ENCODE assay signal across 15 cellular contexts in genomic region chr13:108086678-108087077, GRCh38.
DNase-seq lines count a peak whose midpoint lies in the region; ATAC-seq and TF ChIP-seq lines count a peak whose summit lies in the region.
"Had no signal": no experiment of that assay in that cellular context is flagged by ENCODE, and none has a peak within 500 bp of the region (broad histone marks: within the 10 kb centered on the region; RNA-seq: fewer than 3 reads in every experiment).

No MANE protein-coding gene starts in this region.

- H3K9ac ChIP-seq in NT2/D1 (ENCODE audit: insufficient read length, low read depth) (no peak overlapping the region), endodermal cell (ENCODE audit: extremely low read depth, low read length, poor library complexity, severe bottlenecking) (no peak overlapping the region)
- H3K9ac ChIP-seq: BLaER1 treated with 17β-estradiol and CSF1 and Interleukin-3, amounts not matched to agents 10 nM and 100 nM had no signal

- in situ Hi-C loops in GM13976 (cut with MboI; ENCODE audit: low sequenced_read_pairs, unreplicated experiment), result no loop called here

- H3K4me3 ChIP-seq in breast epithelium (no peak overlapping the region), NT2/D1 (ENCODE audit: insufficient read length, low read depth) (no peak overlapping the region), endodermal cell (ENCODE audit: low read length) (no peak overlapping the region)
- H3K4me3 ChIP-seq: BLaER1 treated with 17β-estradiol and CSF1 and Interleukin-3, amounts not matched to agents 10 nM and 100 nM; gastrocnemius medialis; lower lobe of right lung; tibial artery had no signal

- H3K9me3 ChIP-seq in breast epithelium (no peaks in the 10 kb centered on the region), NT2/D1 (ENCODE audit: insufficient read depth, low read length) (no peaks in the 10 kb centered on the region), endodermal cell (ENCODE audit: control insufficient read depth, low read length) (no peaks in the 10 kb centered on the region)
- H3K9me3 ChIP-seq: BLaER1 treated with 17β-estradiol and CSF1 and Interleukin-3, amounts not matched to agents 10 nM and 100 nM; gastrocnemius medialis; lower lobe of right lung; tibial artery had no signal

- POLR2A ChIA-PET in MCF 10A (lab: Yijun Ruan, JAX), result no interaction called here

- no peak overlapping the region for H3K27ac Mint-ChIP-seq in MCF 10A (ENCODE audit: low read depth, unreplicated experiment)
- no peak overlapping the region for H3K27ac Mint-ChIP-seq in endodermal cell
- H3K27ac Mint-ChIP-seq: IgD-negative memory B cell had no signal

- no peak for ATAC-seq in GM19455 (IDR thresholded peaks at IDR 0.05; ENCODE audit: unreplicated experiment)
- no peak for ATAC-seq in HG03135 (IDR thresholded peaks at IDR 0.05; ENCODE audit: unreplicated experiment)
- no peak for ATAC-seq in HG03039 (IDR thresholded peaks at IDR 0.05; ENCODE audit: unreplicated experiment)
- ATAC-seq: activated T-cell treated with anti-CD3 and anti-CD28 coated beads, Interleukin-2, amount 50 U/mL, for 4 hours; gastrocnemius medialis; lower lobe of right lung had no signal

- H3K4me1 ChIP-seq in breast epithelium (no peaks in the 10 kb centered on the region), NT2/D1 (ENCODE audit: insufficient read depth, insufficient read length) (no peaks in the 10 kb centered on the region), endodermal cell (ENCODE audit: control insufficient read depth, insufficient read depth, low read length) (no peaks in the 10 kb centered on the region)
- H3K4me1 ChIP-seq: BLaER1 treated with 17β-estradiol and CSF1 and Interleukin-3, amounts not matched to agents 10 nM and 100 nM; lower lobe of right lung; tibial artery had no signal

- H3K9me3 Mint-ChIP-seq in MCF 10A (ENCODE audit: unreplicated experiment) (peaks cover 8% of the 10 kb centered on the region), endodermal cell (no peaks in the 10 kb centered on the region)
- H3K9me3 Mint-ChIP-seq: activated T-cell treated with anti-CD3 and anti-CD28 coated beads, Interleukin-2, amount 50 U/mL, for 4 hours; IgD-negative memory B cell had no signal

- H3K36me3 Mint-ChIP-seq in MCF 10A (ENCODE audit: insufficient read depth, unreplicated experiment) (peaks cover 6% of the 10 kb centered on the region), endodermal cell (ENCODE audit: low read depth) (no peaks in the 10 kb centered on the region)
- H3K36me3 Mint-ChIP-seq: IgD-negative memory B cell had no signal

- H3K27me3 ChIP-seq in breast epithelium (no peaks in the 10 kb centered on the region), NT2/D1 (ENCODE audit: insufficient read depth, insufficient read length) (no peaks in the 10 kb centered on the region), endodermal cell (ENCODE audit: control insufficient read depth, insufficient read depth, low read length, poor library complexity, severe bottlenecking) (no peaks in the 10 kb centered on the region)
- H3K27me3 ChIP-seq: BLaER1 treated with 17β-estradiol and CSF1 and Interleukin-3, amounts not matched to agents 10 nM and 100 nM; gastrocnemius medialis; tibial artery had no signal

- H3K4me1 Mint-ChIP-seq in MCF 10A (ENCODE audit: insufficient read depth, unreplicated experiment), result no peaks in the 10 kb centered on the region
- no peaks in the 10 kb centered on the region for H3K4me1 Mint-ChIP-seq in endodermal cell
- H3K4me1 Mint-ChIP-seq: IgD-negative memory B cell had no signal

- TF ChIP-seq CTCF in MCF 10A (IDR thresholded peaks at IDR 0.05; ENCODE audit: unreplicated experiment) (peak; percentile 7), breast epithelium (IDR thresholded peaks at IDR 0.05) (no peak), endodermal cell (conservative IDR thresholded peaks at IDR 0.05) (peak; percentile 73), GM13976 (IDR thresholded peaks at IDR 0.05; ENCODE audit: borderline replicate concordance, control extremely low read depth, extremely low read depth, insufficient read depth, missing control alignments) (no peak)

- CTCF ChIA-PET in MCF 10A (lab: Yijun Ruan, JAX), result interaction anchor here (0.9 to 1.5 kb wide), 2 partner anchors 69 to 356 kb away, joined by 3 to 4 read pairs; no protein-coding TSS in a partner anchor

- H3K4me3 Mint-ChIP-seq in MCF 10A (ENCODE audit: unreplicated experiment) (no peak overlapping the region), endodermal cell (no peak overlapping the region)
- H3K4me3 Mint-ChIP-seq: activated T-cell treated with anti-CD3 and anti-CD28 coated beads, Interleukin-2, amount 50 U/mL, for 4 hours; IgD-negative memory B cell had no signal

- DNase-seq in MCF 10A (ENCODE audit: unreplicated experiment) (peak; percentile 38), breast epithelium (ENCODE audit: low spot score in 2 of 2) (no peak), NT2/D1 (ENCODE audit: low read depth, low spot score) (peak; percentile 16), endodermal cell (peak; percentile 75), GM13976 (ENCODE audit: low spot score) (no peak)
- DNase-seq: activated T-cell treated with anti-CD3 and anti-CD28 coated beads, Interleukin-2, amount 50 U/mL, for 4 hours; cerebellar nuclear complex; gastrocnemius medialis; lower lobe of right lung; tibial artery had no signal

- TF ChIP-seq POLR2A in breast epithelium (IDR thresholded peaks at IDR 0.05), result no peak

- BruUV-seq in MCF 10A (replicated peaks; lab: Mats Ljungman, UMichigan), result no TSS peak

- no peak overlapping the region for H3K27ac ChIP-seq in breast epithelium
- H3K27ac ChIP-seq in endodermal cell (ENCODE audit: low read depth, low read length), result no peak overlapping the region
- H3K27ac ChIP-seq: BLaER1 treated with 17β-estradiol and CSF1 and Interleukin-3, amounts not matched to agents 10 nM and 100 nM; gastrocnemius medialis; lower lobe of right lung; tibial artery had no signal

- intact Hi-C loops in MCF 10A (cut with micrococcal nuclease), result no loop called here
- intact Hi-C loops in breast epithelium (cut with DNase I; ENCODE audit: low total_unique reads), result no loop called here

- H3K27me3 Mint-ChIP-seq in MCF 10A (ENCODE audit: insufficient read depth, unreplicated experiment) (no peaks in the 10 kb centered on the region), endodermal cell (ENCODE audit: insufficient read depth) (no peaks in the 10 kb centered on the region)
- H3K27me3 Mint-ChIP-seq: IgD-negative memory B cell had no signal

- 67 to 69% methylated on average over 2 of the region's 2 CpGs for WGBS in endodermal cell (ENCODE audit: insufficient coverage in 1 of 2, insufficient read length in 1 of 2), 2 experiments

- H3K36me3 ChIP-seq in breast epithelium (no peaks in the 10 kb centered on the region), NT2/D1 (ENCODE audit: insufficient read depth, insufficient read length, low read length) (no peaks in the 10 kb centered on the region), endodermal cell (ENCODE audit: control insufficient read depth, insufficient read depth, low read length) (no peaks in the 10 kb centered on the region)
- H3K36me3 ChIP-seq: BLaER1 treated with 17β-estradiol and CSF1 and Interleukin-3, amounts not matched to agents 10 nM and 100 nM; gastrocnemius medialis; lower lobe of right lung; tibial artery had no signal

Comparison
In these comparisons a context has a peak if more than half of its experiments do, and no peak if none do; other contexts are left out.
1. DNase-seq: peak in MCF 10A (single experiment), NT2/D1 (single experiment) and endodermal cell (single experiment); none in breast epithelium (0 of 2) and GM13976 (single experiment).
2. CTCF ChIP-seq: peak in MCF 10A (single experiment) and endodermal cell (single experiment); none in breast epithelium (0 of 3) and GM13976 (single experiment).